In the genomic region with DNA sequence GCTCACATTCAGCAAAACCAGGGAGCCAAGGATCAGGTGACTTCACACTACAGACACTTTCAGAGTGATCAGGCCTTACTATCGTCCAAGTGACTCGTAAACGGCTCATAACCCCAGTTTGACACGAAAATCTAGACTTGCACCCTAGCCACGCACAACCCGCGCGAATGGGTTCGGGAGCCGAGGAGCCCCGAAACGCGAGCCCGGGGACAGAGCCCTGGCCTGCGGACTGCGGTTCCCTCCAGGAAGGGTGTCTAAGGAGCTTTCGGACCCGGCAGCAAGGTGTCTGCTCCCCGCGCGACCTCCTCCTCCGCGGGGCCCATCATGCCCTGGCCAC, we compare ENCODE assay signal across 8 cellular contexts. TPM values are rescaled to one million over a fixed set of nuclear protein-coding genes. Genes with fewer than 3 reads are reported as not detected.
DNase-seq lines count a peak whose midpoint lies in the region; ATAC-seq and TF ChIP-seq lines count a peak whose summit lies in the region.

No MANE protein-coding gene starts in this region.

- peak; percentile 69 for DNase-seq in NCI-H748 (lab: John Stamatoyannopoulos, UW; ENCODE audit: unreplicated experiment)
- DNase-seq in NCI-H748 treated with DMSO at 0.1 percent for 48 hours (lab: John Stamatoyannopoulos, UW): no peak
- peak in 1 of 2 experiments; percentile 75 for DNase-seq in HAP-1 (ENCODE audit: low spot score in 2 of 2)
- DNase-seq in T-helper 17 cell: peak in 1 of 3 donors; percentile 22
- DNase-seq in mammary epithelial cell: peak; percentile 87
- DNase-seq in iris pigment epithelial cell (ENCODE audit: low read depth): peak; percentile 78
- DNase-seq in stimulated activated CD4-positive, alpha-beta T cell treated with anti-CD3 and anti-CD28 coated beads, Interleukin-1b, Interleukin-23, amount 100 ng/mL, for 24 hours (ENCODE audit: low read depth in 4 of 4, low spot score in 1 of 4): peak; percentile 16 to 32 (median 28)

- peak overlapping the region; percentile 94 for H3K4me3 Mint-ChIP-seq in T-helper 17 cell

- 4% methylated on average over 4 of the region's 23 CpGs for WGBS in mammary epithelial cell (ENCODE audit: low coverage, missing lambda C conversion rate)

- H3K9ac ChIP-seq in Loucy (ENCODE audit: low read depth, low read length, poor library complexity, severe bottlenecking): peak overlapping the region; percentile 80
- peak overlapping the region; percentile 96 for H3K9ac ChIP-seq in mammary epithelial cell (ENCODE audit: insufficient read depth, low read length)

- peak overlapping the region; percentile 95 for H3K27ac ChIP-seq in mammary epithelial cell (ENCODE audit: insufficient read depth, low read depth, low read length)

- H3K9me2 ChIP-seq in Loucy (replicated peaks; ENCODE audit: low read depth, low read length): no peaks in the 10 kb centered on the region

- H3K4me1 ChIP-seq in HAP-1 (peaks cover 18% of the 10 kb centered on the region), Loucy (ENCODE audit: insufficient read depth, low read length, poor library complexity, severe bottlenecking) (peaks cover 56% of the 10 kb centered on the region), mammary epithelial cell (ENCODE audit: insufficient read depth, low read length) (peaks cover 8% of the 10 kb centered on the region)

- in situ Hi-C loops in HAP-1 (cut with MboI; ENCODE audit: low sequenced_read_pairs): no loop called here
- in situ Hi-C loops in mammary epithelial cell (cut with MboI; ENCODE audit: low sequenced_read_pairs in 2 of 2): loop anchor here in 1 of 2 donors (5.0 kb wide), 1 partner anchor 86 kb away; no protein-coding TSS in a partner anchor

- H3K4me3 ChIP-seq in HAP-1 (peak overlapping the region; percentile 80), Loucy (ENCODE audit: low read length, poor library complexity, severe bottlenecking) (peak overlapping the region; percentile 91), mammary epithelial cell (replicated peaks in 1 of 3; ENCODE audit: insufficient read depth in 1 of 3, low read depth in 2 of 3, low read length in 3 of 3) (peak overlapping the region; percentile 85 to 96 (median 94))

- dilution Hi-C loops in mammary epithelial cell (cut with HindIII; ENCODE audit: low sequenced_read_pairs): loop anchor here (5.0 kb wide), 1 partner anchor 71 kb away; no protein-coding TSS in a partner anchor

- peaks cover 53% of the 10 kb centered on the region for H3K79me2 ChIP-seq in Loucy (ENCODE audit: insufficient read depth, low read length)
- peaks cover 58% of the 10 kb centered on the region for H3K79me2 ChIP-seq in mammary epithelial cell (ENCODE audit: insufficient read depth, low read length)

- TF ChIP-seq CTCF in Loucy (conservative IDR thresholded peaks at IDR 0.05; ENCODE audit: low read length) (no peak), mammary epithelial cell (conservative IDR thresholded peaks at IDR 0.05 in 1 of 2, IDR thresholded peaks at IDR 0.05 in 1 of 2; ENCODE audit: extremely low read depth in 1 of 2, insufficient read depth in 1 of 2, low read depth in 1 of 2, low read length in 2 of 2) (no peak)

- ATAC-seq in T-helper 17 cell: peak; percentile 9

- H3F3A ChIP-seq in Loucy (ENCODE audit: low read depth): no peaks in the 10 kb centered on the region

- H2AFZ ChIP-seq in Loucy (ENCODE audit: low read length) (peak overlapping the region; percentile 32; the same call in 1 of the 2 replicates), mammary epithelial cell (ENCODE audit: low read depth, low read length) (peak overlapping the region; percentile 88)

- H3K27ac Mint-ChIP-seq in T-helper 17 cell: peak overlapping the region; percentile 80

- H3K36me3 Mint-ChIP-seq in T-helper 17 cell (ENCODE audit: low read depth): peaks cover 4% of the 10 kb centered on the region

- H3K27me3 ChIP-seq in HAP-1 (ENCODE audit: low read depth) (no peaks in the 10 kb centered on the region), Loucy (ENCODE audit: insufficient read depth, low read length, poor library complexity, severe bottlenecking) (no peaks in the 10 kb centered on the region), mammary epithelial cell (ENCODE audit: insufficient read depth, low read length) (no peaks in the 10 kb centered on the region)

- intact Hi-C loops in mammary epithelial cell (cut with micrococcal nuclease): loop anchor here (1.0 to 5.0 kb wide), 6 partner anchors 40 to 374 kb away; partner anchors contain the start of gene SRSF7

- H3K4me2 ChIP-seq in Loucy (ENCODE audit: low read depth, low read length, poor library complexity, severe bottlenecking) (peak overlapping the region; percentile 94), mammary epithelial cell (ENCODE audit: insufficient read depth, low read depth, low read length) (peak overlapping the region; percentile 93)

- peaks cover 50% of the 10 kb centered on the region for H4K20me1 ChIP-seq in Loucy (ENCODE audit: insufficient read depth, low read length, poor library complexity, severe bottlenecking)
- no peaks in the 10 kb centered on the region for H4K20me1 ChIP-seq in mammary epithelial cell (ENCODE audit: insufficient read depth, low read length)

- 0 out of 2 replicates have a peak, but pooled peaks cover 4% of the 10 kb centered on the region for H3K36me3 ChIP-seq in HAP-1 (replicated peaks)
- no peaks in the 10 kb centered on the region for H3K36me3 ChIP-seq in Loucy (ENCODE audit: insufficient read depth, low read length)
- no peaks in the 10 kb centered on the region for H3K36me3 ChIP-seq in mammary epithelial cell (ENCODE audit: insufficient read depth, low read length)

- no peaks in the 10 kb centered on the region for H3K27me3 Mint-ChIP-seq in T-helper 17 cell

- H3K4me1 Mint-ChIP-seq in T-helper 17 cell: peaks cover 43% of the 10 kb centered on the region

- H3K9me3 ChIP-seq in HAP-1 (no peaks in the 10 kb centered on the region), Loucy (ENCODE audit: insufficient read depth, low read depth, low read length) (no peaks in the 10 kb centered on the region), T-helper 17 cell (ENCODE audit: control insufficient read depth, low read length, poor library complexity, severe bottlenecking) (no peaks in the 10 kb centered on the region), mammary epithelial cell (replicated peaks; ENCODE audit: insufficient read depth, low read length) (no peaks in the 10 kb centered on the region)

- CTCF ChIA-PET in mammary epithelial cell (lab: Charles Lee; ENCODE audit: low non-redundant PET): interaction anchor here (0.5 to 1.2 kb wide), 6 partner anchors 10 to 132 kb away, joined by 3 to 11 read pairs (median 4); no protein-coding TSS in a partner anchor

- TSS peak; percentile 28 for BruUV-seq in mammary epithelial cell (replicated peaks; lab: Mats Ljungman, UMichigan)

RNA-seq across cellular contexts. Expression of gene ATL2, which starts 0.8 kb away (rescaled TPM):
- total RNA-seq in T-helper 17 cell (10 to 100 TPM; 56.9 to 60.0 TPM), mammary epithelial cell (10 to 100 TPM; 72.9 to 89.9 TPM)
- 42.8 TPM for polyA plus RNA-seq in mammary epithelial cell
- polyA minus RNA-seq in mammary epithelial cell: 23.7 TPM
